18 cellular contexts compared by ENCODE assay signal in the genomic region with DNA sequence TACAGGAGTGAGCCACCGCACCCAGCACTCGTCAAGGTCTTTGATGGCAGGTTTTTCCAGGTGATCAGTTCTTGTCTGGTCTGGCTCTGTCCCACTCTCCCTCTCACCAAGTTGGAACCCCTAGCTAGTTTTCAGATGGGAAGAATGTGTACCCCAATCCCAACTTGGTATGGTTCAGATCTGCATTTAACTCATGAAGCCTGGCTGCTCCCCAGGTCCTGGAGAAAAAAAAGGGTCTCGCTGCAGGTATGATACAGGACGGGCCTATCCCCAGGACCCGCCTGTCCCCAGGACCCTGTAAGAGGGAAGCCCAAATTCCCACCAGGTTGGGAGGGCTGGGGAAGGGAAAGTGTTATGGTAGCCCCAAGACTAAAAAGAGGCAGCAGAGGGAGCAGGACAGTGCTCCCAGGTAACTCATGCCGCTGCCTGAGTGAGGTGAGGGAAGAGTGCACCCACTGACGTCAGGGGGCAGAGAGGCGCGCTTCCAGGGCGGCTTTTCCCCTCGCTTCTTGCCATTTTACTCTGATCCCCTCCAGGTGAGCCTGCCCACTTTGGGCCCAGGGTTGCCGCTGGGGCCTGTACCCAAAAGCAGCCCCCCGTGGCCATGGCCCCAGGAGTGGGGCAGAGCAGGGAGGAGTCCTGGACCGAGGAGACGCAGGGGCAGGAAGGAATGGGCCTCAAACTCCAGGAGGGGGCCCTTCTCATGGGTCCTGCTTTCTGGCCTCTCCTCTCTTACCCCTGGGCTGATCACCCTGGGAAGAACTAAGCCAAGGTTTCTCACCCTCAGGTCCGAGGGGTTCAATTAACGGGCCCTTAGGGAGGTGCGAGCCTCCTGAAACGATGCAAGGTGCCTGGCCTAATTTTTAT. TPM values are rescaled to one million over a fixed set of nuclear protein-coding genes. Genes with fewer than 3 reads are reported as not detected.
DNase-seq lines count a peak whose midpoint lies in the region; ATAC-seq, FAIRE-seq and TF ChIP-seq lines count a peak whose summit lies in the region.
"Had no signal": no experiment of that assay in that cellular context is flagged by ENCODE, and none has a peak within 500 bp of the region (broad histone marks: within the 10 kb centered on the region; RNA-seq: fewer than 3 reads in every experiment).

No MANE protein-coding gene starts in this region.

- no peaks in the 10 kb centered on the region for H3K27me3 ChIP-seq in Panc1 (ENCODE audit: control insufficient read depth, insufficient read depth, low read length)
- no peaks in the 10 kb centered on the region for H3K27me3 ChIP-seq in keratinocyte (ENCODE audit: control insufficient read depth, extremely low read depth, insufficient read depth, low read length)
- H3K27me3 ChIP-seq in spleen (replicated peaks in 1 of 7) = no peaks in the 10 kb centered on the region
- H3K27me3 ChIP-seq: esophagus muscularis mucosa, right lobe of liver, upper lobe of left lung had no signal

- H3K9me3 Mint-ChIP-seq in activated CD4-positive, alpha-beta T cell treated with anti-CD3 and anti-CD28 coated beads for 36 hours (ENCODE audit: low read depth) = no peaks in the 10 kb centered on the region
- H3K9me3 Mint-ChIP-seq in activated CD4-positive, alpha-beta memory T cell treated with anti-CD3 and anti-CD28 coated beads for 36 hours = no peaks in the 10 kb centered on the region

- TF ChIP-seq POLR2A in spleen (IDR thresholded peaks at IDR 0.05) (no peak), H54 (IDR thresholded peaks at IDR 0.05; ENCODE audit: low read depth, low read length) (no peak)

- dilution Hi-C loops in keratinocyte (cut with MboI; ENCODE audit: extremely low pct_ligation_motif_present, low sequenced_read_pairs) = no loop called here

- no peak for ATAC-seq in activated CD4-positive, alpha-beta T cell treated with anti-CD3 and anti-CD28 coated beads for 36 hours
- no peak for ATAC-seq in Panc1

- peak overlapping the region; percentile 79 for H3K4me3 Mint-ChIP-seq in activated CD4-positive, alpha-beta T cell treated with anti-CD3 and anti-CD28 coated beads for 36 hours
- no peak overlapping the region for H3K4me3 Mint-ChIP-seq in activated CD4-positive, alpha-beta memory T cell treated with anti-CD3 and anti-CD28 coated beads for 36 hours

- no peak overlapping the region for H2AFZ ChIP-seq in keratinocyte (ENCODE audit: control insufficient read depth, low read length)

- no peaks in the 10 kb centered on the region for H3K79me2 ChIP-seq in keratinocyte (ENCODE audit: control insufficient read depth, insufficient read depth, low read length)

- DNase-seq in activated CD4-positive, alpha-beta T cell treated with anti-CD3 and anti-CD28 coated beads for 36 hours = no peak
- no peak for DNase-seq in activated CD4-positive, alpha-beta T cell treated with anti-CD3 and anti-CD28 coated beads for 4 hours
- DNase-seq in Panc1 (ENCODE audit: low read depth, low spot score) (no peak), keratinocyte (ENCODE audit: low read depth, low spot score) (no peak), spleen (peak; percentile 73), NCI-H1105 (lab: John Stamatoyannopoulos, UW) (no peak), H54 (ENCODE audit: insufficient read length, low spot score) (no peak)
- no peak for DNase-seq in activated CD4-positive, alpha-beta memory T cell treated with anti-CD3 and anti-CD28 coated beads for 36 hours
- DNase-seq: activated T-cell treated with anti-CD3 and anti-CD28 coated beads for 4 hours; GDM1; KG1; left ventricle myocardium superior; NCI-H1436; NCI-H446 treated with DMSO at 0.1 percent for 48 hours; stimulated activated CD4-positive, alpha-beta T cell treated with anti-CD3 and anti-CD28 coated beads, Interleukin-4, amount 100 ng/mL, for 24 hours had no signal

- peak overlapping the region; percentile 88 for H3K4me2 ChIP-seq in keratinocyte (ENCODE audit: control insufficient read depth, extremely low read depth, insufficient read depth, low read depth, low read length)

- FAIRE-seq in keratinocyte (lab: Jason Lieb, UNC) = no peak
- no peak for FAIRE-seq in H54 (lab: Jason Lieb, UNC)

- no peaks in the 10 kb centered on the region for H3K9me1 ChIP-seq in keratinocyte (ENCODE audit: control insufficient read depth, extremely low read depth, insufficient read depth, low read length)

- no peaks in the 10 kb centered on the region for H3K27me3 Mint-ChIP-seq in activated CD4-positive, alpha-beta T cell treated with anti-CD3 and anti-CD28 coated beads for 36 hours
- H3K27me3 Mint-ChIP-seq in activated CD4-positive, alpha-beta memory T cell treated with anti-CD3 and anti-CD28 coated beads for 36 hours = no peaks in the 10 kb centered on the region

- no peak overlapping the region for H3K9ac ChIP-seq in keratinocyte (ENCODE audit: control insufficient read depth, extremely low read depth, insufficient read depth, low read length)

- no peaks in the 10 kb centered on the region; the same call in 1 of the 2 replicates for H3K36me3 ChIP-seq in Panc1 (ENCODE audit: control insufficient read depth, insufficient read depth, low read length)
- no peaks in the 10 kb centered on the region for H3K36me3 ChIP-seq in keratinocyte (ENCODE audit: control insufficient read depth in 2 of 2, extremely low read depth in 1 of 2, insufficient read depth in 2 of 2, low read length in 2 of 2)
- H3K36me3 ChIP-seq in spleen = no peaks in the 10 kb centered on the region
- H3K36me3 ChIP-seq: esophagus muscularis mucosa, right lobe of liver, upper lobe of left lung had no signal

- no peak for TF ChIP-seq CTCF in Panc1 (IDR thresholded peaks at IDR 0.05)
- TF ChIP-seq CTCF in keratinocyte (optimal IDR thresholded peaks at IDR 0.05 in 1 of 3, IDR thresholded peaks at IDR 0.05 in 1 of 3, conservative IDR thresholded peaks at IDR 0.05 in 1 of 3; ENCODE audit: extremely low read depth in 1 of 3, insufficient read depth in 2 of 3, low read length in 3 of 3) = no peak
- TF ChIP-seq CTCF in spleen (IDR thresholded peaks at IDR 0.05 in 8 of 11, conservative IDR thresholded peaks at IDR 0.05 in 3 of 11) = no peak

- H3K9me3 ChIP-seq in Panc1 (ENCODE audit: control insufficient read depth, insufficient read depth, low read depth, low read length) (no peaks in the 10 kb centered on the region), keratinocyte (ENCODE audit: control insufficient read depth, low read depth, low read length) (no peaks in the 10 kb centered on the region), spleen (no peaks in the 10 kb centered on the region)
- H3K9me3 ChIP-seq: esophagus muscularis mucosa, right lobe of liver, upper lobe of left lung had no signal

- H3K27ac Mint-ChIP-seq in activated CD4-positive, alpha-beta T cell treated with anti-CD3 and anti-CD28 coated beads for 36 hours = peak overlapping the region; percentile 93
- H3K27ac Mint-ChIP-seq in activated CD4-positive, alpha-beta memory T cell treated with anti-CD3 and anti-CD28 coated beads for 36 hours = no peak overlapping the region

- H3K4me1 ChIP-seq in Panc1 (ENCODE audit: control insufficient read depth, insufficient read depth, low read length) (no peaks in the 10 kb centered on the region), keratinocyte (ENCODE audit: control insufficient read depth, extremely low read depth, insufficient read depth, low read length) (peaks cover 11% of the 10 kb centered on the region), spleen (peaks cover 0 to 13% (median 6%) of the 10 kb centered on the region in 6 donors)
- H3K4me1 ChIP-seq: right lobe of liver had no signal

- peaks cover 1% of the 10 kb centered on the region for H3K36me3 Mint-ChIP-seq in activated CD4-positive, alpha-beta T cell treated with anti-CD3 and anti-CD28 coated beads for 36 hours (ENCODE audit: low read depth)
- no peaks in the 10 kb centered on the region for H3K36me3 Mint-ChIP-seq in activated CD4-positive, alpha-beta memory T cell treated with anti-CD3 and anti-CD28 coated beads for 36 hours

- H4K20me1 ChIP-seq in keratinocyte (ENCODE audit: control insufficient read depth, extremely low read depth, insufficient read depth, low read length) = no peaks in the 10 kb centered on the region

- 93 to 98% (median 97%) methylated on average over 18 to 19 of the region's 19 CpGs for WGBS in spleen, 5 donors

- no TSS peak for BruUV-seq in Panc1 (replicated peaks; lab: Mats Ljungman, UMichigan)

- intact Hi-C loops in activated CD4-positive, alpha-beta T cell treated with anti-CD3 and anti-CD28 coated beads for 36 hours (cut with DNase I, micrococcal nuclease) = loop anchor here in 1 of 2 experiments (5.0 to 10.0 kb wide), 2 partner anchors 291 to 382 kb away; a partner anchor contains a TSS
- intact Hi-C loops in Panc1 (cut with micrococcal nuclease; ENCODE audit: unreplicated experiment) (no loop called here), spleen (cut with DNase I; ENCODE audit: low total_unique reads) (no loop called here)
- intact Hi-C loops in activated CD4-positive, alpha-beta memory T cell treated with anti-CD3 and anti-CD28 coated beads for 36 hours (cut with micrococcal nuclease) = loop anchor here (5.0 kb wide), 1 partner anchor 118 kb away; a partner anchor contains a TSS

- CTCF ChIA-PET in activated CD4-positive, alpha-beta T cell treated with anti-CD3 and anti-CD28 coated beads for 36 hours (lab: Charles Lee) = interaction anchor here (1.0 to 1.8 kb wide), 3 partner anchors 11 to 97 kb away, joined by 3 to 5 read pairs (median 3); no protein-coding TSS in a partner anchor
- CTCF ChIA-PET in Panc1 (lab: Charles Lee) = no interaction called here
- CTCF ChIA-PET in activated CD4-positive, alpha-beta memory T cell treated with anti-CD3 and anti-CD28 coated beads for 36 hours (lab: Charles Lee) = interaction anchor here (2.5 kb wide), 1 partner anchor 12 kb away, joined by 14 read pairs; no protein-coding TSS in a partner anchor

- in situ Hi-C loops in Panc1 (cut with HindIII; ENCODE audit: low pct_unique_long_range_greater_than_20kb, low sequenced_read_pairs) = no loop called here

- H3K4me1 Mint-ChIP-seq in activated CD4-positive, alpha-beta T cell treated with anti-CD3 and anti-CD28 coated beads for 36 hours = peaks cover 8% of the 10 kb centered on the region
- H3K4me1 Mint-ChIP-seq in activated CD4-positive, alpha-beta memory T cell treated with anti-CD3 and anti-CD28 coated beads for 36 hours (ENCODE audit: low read depth) = peaks cover 6% of the 10 kb centered on the region

- no peak overlapping the region for H3K4me3 ChIP-seq in Panc1 (ENCODE audit: low read depth in 2 of 2, low read length in 2 of 2)
- H3K4me3 ChIP-seq in keratinocyte (ENCODE audit: control insufficient read depth in 2 of 3, extremely low read depth in 1 of 3, insufficient read depth in 2 of 3, low read depth in 1 of 3, low read length in 3 of 3) = peak overlapping the region in 1 of 3 experiments; percentile 80
- no peak overlapping the region for H3K4me3 ChIP-seq in spleen

- POLR2A ChIA-PET in activated CD4-positive, alpha-beta T cell treated with anti-CD3 and anti-CD28 coated beads for 36 hours (lab: Charles Lee) = interaction anchor here (0.6 kb wide), 1 partner anchor 73 kb away, joined by 6 read pairs; no protein-coding TSS in a partner anchor
- POLR2A ChIA-PET in Panc1 (lab: Charles Lee) = no interaction called here
- POLR2A ChIA-PET in activated CD4-positive, alpha-beta memory T cell treated with anti-CD3 and anti-CD28 coated beads for 36 hours (lab: Charles Lee) = interaction anchor here (1.5 kb wide), 1 partner anchor 117 kb away, joined by 3 read pairs; no protein-coding TSS in a partner anchor

- H3K27ac ChIP-seq in Panc1 (ENCODE audit: low read length) = peak overlapping the region; percentile 85; the same call in 1 of the 2 replicates
- peak overlapping the region; percentile 83 for H3K27ac ChIP-seq in keratinocyte (ENCODE audit: control insufficient read depth, insufficient read depth, low read length)
- peak overlapping the region in 1 of 8 donors; percentile 87 for H3K27ac ChIP-seq in spleen

RNA-seq across cellular contexts. Expression of a gene that starts 36.4 kb away (rescaled TPM):
- under 1 TPM in 1 of 2 experiments, not detected in 1; 0.09 TPM for total RNA-seq in activated CD4-positive, alpha-beta T cell treated with anti-CD3 and anti-CD28 coated beads for 36 hours
- 8.5 TPM for total RNA-seq in Panc1 (2021; ENCODE audit: unreplicated experiment)
- 8.6 TPM for polyA plus RNA-seq in Panc1 (2012; ENCODE audit: insufficient read length)
- polyA plus RNA-seq in keratinocyte = 0.30 to 0.52 TPM (median 0.46 TPM) in 3 replicates
- polyA plus RNA-seq in keratinocyte (2011; ENCODE audit: low read depth) = 0.56 TPM
- polyA plus RNA-seq in keratinocyte (2011; cell fraction: cytosol; rRNA removed) = 0.34 and 0.62 TPM in 2 replicates
- polyA plus RNA-seq in keratinocyte (2011; cell fraction: nucleus; rRNA removed) = 0.47 and 0.83 TPM in 2 replicates
- polyA plus RNA-seq in keratinocyte (2012; ENCODE audit: low replicate concordance) = 0.64 and 2.7 TPM in 2 replicates
- polyA minus RNA-seq in keratinocyte = 0.29 to 0.40 TPM in 2 of 3 replicates, not detected in the other
- not detected for polyA minus RNA-seq in keratinocyte (2011; cell fraction: cytosol; rRNA and poly(A)+ RNA removed)
- 0.42 and 0.54 TPM in 2 replicates for polyA minus RNA-seq in keratinocyte (2011; cell fraction: nucleus; rRNA and poly(A)+ RNA removed)
- total RNA-seq in spleen = 1 to 10 TPM in 2 of 7 donors, under 1 TPM in 4, not detected in 1; 0.23 to 1.2 (median 0.76) TPM
- polyA plus RNA-seq in spleen = 1 to 10 TPM in 1 of 3 donors, under 1 TPM in 2; 0.93 to 1.6 (median 0.96) TPM
- not detected for total RNA-seq in activated CD4-positive, alpha-beta memory T cell treated with anti-CD3 and anti-CD28 coated beads for 36 hours
